Comparison of ENCODE assay signal across 1 cellular context in the genomic region with DNA sequence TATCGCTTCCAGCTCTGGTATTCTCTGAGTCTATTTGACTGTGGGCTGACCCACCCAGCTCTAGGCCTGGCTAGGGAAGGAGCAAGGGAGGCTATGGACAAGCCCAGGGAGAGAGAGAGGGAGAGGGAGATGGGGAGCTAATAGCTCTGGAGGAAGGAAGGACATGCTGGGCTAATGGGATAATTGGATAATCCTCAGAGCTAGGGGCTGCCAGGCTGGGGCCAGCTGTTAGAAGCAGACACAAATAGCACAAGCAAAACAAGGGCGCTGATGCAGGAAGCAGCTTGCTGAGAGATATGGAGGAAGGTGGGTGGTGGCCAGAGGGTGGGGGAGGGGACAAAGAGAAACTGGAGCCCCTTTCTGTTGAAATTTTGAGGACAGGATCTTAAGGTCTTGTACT.
TF ChIP-seq lines count a peak whose summit lies in the region.

No MANE protein-coding gene starts in this region.

TF ChIP-seq in K562, 482 proteins besides CTCF, POLR2A, EP300 and RAD21 (continued from another document):
- TF ChIP-seq, protein P1, sequence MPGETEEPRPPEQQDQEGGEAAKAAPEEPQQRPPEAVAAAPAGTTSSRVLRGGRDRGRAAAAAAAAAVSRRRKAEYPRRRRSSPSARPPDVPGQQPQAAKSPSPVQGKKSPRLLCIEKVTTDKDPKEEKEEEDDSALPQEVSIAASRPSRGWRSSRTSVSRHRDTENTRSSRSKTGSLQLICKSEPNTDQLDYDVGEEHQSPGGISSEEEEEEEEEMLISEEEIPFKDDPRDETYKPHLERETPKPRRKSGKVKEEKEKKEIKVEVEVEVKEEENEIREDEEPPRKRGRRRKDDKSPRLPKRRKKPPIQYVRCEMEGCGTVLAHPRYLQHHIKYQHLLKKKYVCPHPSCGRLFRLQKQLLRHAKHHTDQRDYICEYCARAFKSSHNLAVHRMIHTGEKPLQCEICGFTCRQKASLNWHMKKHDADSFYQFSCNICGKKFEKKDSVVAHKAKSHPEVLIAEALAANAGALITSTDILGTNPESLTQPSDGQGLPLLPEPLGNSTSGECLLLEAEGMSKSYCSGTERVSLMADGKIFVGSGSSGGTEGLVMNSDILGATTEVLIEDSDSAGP (CRISPR knock-in tag; IDR thresholded peaks at IDR 0.05) = no peak
- TF ChIP-seq ZNF197 (CRISPR knock-in tag; IDR thresholded peaks at IDR 0.05; ENCODE audit: low read depth) = no peak
- TF ChIP-seq EGR1 (conservative IDR thresholded peaks at IDR 0.05) = 0 out of 2 replicates have a peak, but pooled peaks have one; percentile 10
